8 cellular contexts compared by ENCODE assay signal in genomic region chr20:63496404-63497120, GRCh38. TPM values are rescaled to one million over a fixed set of nuclear protein-coding genes. Genes with fewer than 3 reads are reported as not detected.
DNase-seq lines count a peak whose midpoint lies in the region; ATAC-seq and TF ChIP-seq lines count a peak whose summit lies in the region.

No MANE protein-coding gene starts in this region.

- 0% methylated on average over 3 of the region's 21 CpGs for WGBS in right lobe of liver (ENCODE audit: insufficient coverage, low coverage, low lambda C conversion rate, missing lambda C conversion rate)

- H3K4me3 ChIP-seq in breast epithelium (peak overlapping the region; percentile 16 to 60 (median 39)), right lobe of liver (peak overlapping the region in 2 of 3 donors; percentile 17 to 33), thoracic aorta (peak overlapping the region; percentile 68)

- TF ChIP-seq POLR2A in breast epithelium (IDR thresholded peaks at IDR 0.05) = no peak
- TF ChIP-seq POLR2A in right lobe of liver (IDR thresholded peaks at IDR 0.05) = no peak

- peaks cover 5% of the 10 kb centered on the region for H3K4me1 Mint-ChIP-seq in activated T-cell treated with anti-CD3 and anti-CD28 coated beads, Interleukin-2, amount 50 U/mL, for 24 hours (ENCODE audit: low read depth)

- no peak overlapping the region for H3K27ac Mint-ChIP-seq in activated T-cell treated with anti-CD3 and anti-CD28 coated beads, Interleukin-2, amount 50 U/mL, for 24 hours

- H3K36me3 ChIP-seq in breast epithelium = no peaks in the 10 kb centered on the region
- H3K36me3 ChIP-seq in right lobe of liver = no peaks in the 10 kb centered on the region
- no peaks in the 10 kb centered on the region for H3K36me3 ChIP-seq in thoracic aorta

- peak; percentile 43 for DNase-seq in activated T-cell treated with anti-CD3 and anti-CD28 coated beads, Interleukin-2, amount 50 U/mL, for 24 hours
- DNase-seq in activated T-cell treated with anti-CD3 and anti-CD28 coated beads, Interleukin-2, amount 50 U/mL, for 1 hour = no peak
- DNase-seq in breast epithelium (ENCODE audit: low spot score in 2 of 2) (no peak), right lobe of liver (peak in 2 of 3 donors; percentile 50 to 59), thoracic aorta (ENCODE audit: low spot score) (no peak), NCI-H1105 treated with DMSO at 0.1 percent for 48 hours (lab: John Stamatoyannopoulos, UW) (no peak), NCI-H446 (lab: John Stamatoyannopoulos, UW) (no peak), SW 1271 (lab: John Stamatoyannopoulos, UW) (no peak)

- no peaks in the 10 kb centered on the region for H3K36me3 Mint-ChIP-seq in activated T-cell treated with anti-CD3 and anti-CD28 coated beads, Interleukin-2, amount 50 U/mL, for 24 hours (ENCODE audit: low read depth)

- H3K4me1 ChIP-seq in breast epithelium (peaks cover 0 to 10% of the 10 kb centered on the region in 2 donors), right lobe of liver (no peaks in the 10 kb centered on the region), thoracic aorta (ENCODE audit: control insufficient read depth in 1 of 2, low read depth in 2 of 2) (peaks cover 5 to 24% of the 10 kb centered on the region in 2 donors)

- peak overlapping the region; percentile 41 for H3K4me3 Mint-ChIP-seq in activated T-cell treated with anti-CD3 and anti-CD28 coated beads, Interleukin-2, amount 50 U/mL, for 24 hours

- H3K27me3 ChIP-seq in breast epithelium (peaks cover 7 to 57% of the 10 kb centered on the region in 2 donors), right lobe of liver (peaks cover 0 to 7% of the 10 kb centered on the region in 2 donors), thoracic aorta (replicated peaks; ENCODE audit: insufficient read depth) (no peaks in the 10 kb centered on the region)

- intact Hi-C loops in breast epithelium (cut with DNase I; ENCODE audit: low total_unique reads) = no loop called here
- intact Hi-C loops in right lobe of liver (cut with DNase I) = no loop called here

- H3K9me3 ChIP-seq in breast epithelium = no peaks in the 10 kb centered on the region
- H3K9me3 ChIP-seq in right lobe of liver = no peaks in the 10 kb centered on the region
- H3K9me3 ChIP-seq in thoracic aorta = no peaks in the 10 kb centered on the region

- peak in 1 of 3 donors; percentile 10 for TF ChIP-seq CTCF in breast epithelium (IDR thresholded peaks at IDR 0.05)
- peak in 2 of 4 donors; percentile 4 to 9 for TF ChIP-seq CTCF in right lobe of liver (IDR thresholded peaks at IDR 0.05)
- TF ChIP-seq CTCF in thoracic aorta (IDR thresholded peaks at IDR 0.05) = no peak

- ATAC-seq in right lobe of liver = peak; percentile 24 to 65 (median 48)
- no peak for ATAC-seq in thoracic aorta (ENCODE audit: insufficient number of reproducible peaks, low FRiP score, low read depth)

- H3K27me3 Mint-ChIP-seq in activated T-cell treated with anti-CD3 and anti-CD28 coated beads, Interleukin-2, amount 50 U/mL, for 24 hours = peaks cover 27% of the 10 kb centered on the region

- no peak overlapping the region for H3K27ac ChIP-seq in breast epithelium
- H3K27ac ChIP-seq in right lobe of liver = no peak overlapping the region
- H3K27ac ChIP-seq in thoracic aorta = no peak overlapping the region

- no peaks in the 10 kb centered on the region for H3K9me3 Mint-ChIP-seq in activated T-cell treated with anti-CD3 and anti-CD28 coated beads, Interleukin-2, amount 50 U/mL, for 24 hours

RNA-seq across cellular contexts. Expression of gene EEF1A2, which starts 2.3 kb away (rescaled TPM):
- total RNA-seq in breast epithelium (10 to 100 TPM in 1 of 3 donors, 1 to 10 TPM in 1, under 1 TPM in 1; 0.48 to 20.6 (median 4.8) TPM), right lobe of liver (100 to 1,000 TPM in 2 of 6 experiments, 1 to 10 TPM in 1, under 1 TPM in 3; 0.22 to 153 (median 1.0) TPM), thoracic aorta (1 to 10 TPM in 1 of 2 donors, not detected in 1; 2.4 TPM)

RNA-seq across cellular contexts. Expression of gene PPDPF, which starts 24.0 kb away (rescaled TPM):
- total RNA-seq in breast epithelium = 100 to 1,000 TPM in 2 of 3 donors, 10 to 100 TPM in 1; 71.8 to 151 (median 133) TPM
- 10 to 100 TPM; 50.2 to 99.4 (median 76.7) TPM for total RNA-seq in right lobe of liver
- 100 to 1,000 TPM; 105 to 197 TPM for total RNA-seq in thoracic aorta

RNA-seq across cellular contexts. Expression of gene KCNQ2, which starts 24.1 kb away (rescaled TPM):
- not detected for total RNA-seq in breast epithelium
- total RNA-seq in right lobe of liver = not detected
- total RNA-seq in thoracic aorta = not detected

RNA-seq across cellular contexts. Expression of gene PTK6, which starts 40.6 kb away (rescaled TPM):
- 1 to 10 TPM in 1 of 3 donors, under 1 TPM in 2; 0.16 to 2.3 (median 0.88) TPM for total RNA-seq in breast epithelium
- total RNA-seq in right lobe of liver = 10 to 100 TPM in 1 of 6 experiments, 1 to 10 TPM in 3, under 1 TPM in 2; 0.78 to 11.0 (median 3.6) TPM
- under 1 TPM in 1 of 2 donors, not detected in 1; 0.56 TPM for total RNA-seq in thoracic aorta

RNA-seq across cellular contexts. Expression of gene SRMS, which starts 51.0 kb away (rescaled TPM):
- total RNA-seq in breast epithelium (under 1 TPM in 2 of 3 donors, not detected in 1; 0.59 to 0.66 TPM), right lobe of liver (not detected), thoracic aorta (not detected)

Comparison
In these comparisons a context has a peak if more than half of its experiments do, and no peak if none do; other contexts are left out.
1. DNase-seq: peak in activated T-cell treated with anti-CD3 and anti-CD28 coated beads, Interleukin-2, amount 50 U/mL, for 24 hours (single experiment) and right lobe of liver (2 of 3); none in activated T-cell treated with anti-CD3 and anti-CD28 coated beads, Interleukin-2, amount 50 U/mL, for 1 hour (single experiment), breast epithelium (0 of 2), thoracic aorta (single experiment), NCI-H1105 treated with DMSO at 0.1 percent for 48 hours (single experiment), NCI-H446 (0 of 2) and SW 1271 (0 of 2).
2. Peak in every context shown above with its lines, with median percentiles within 50 percentile points of each other: H3K4me3 ChIP-seq.